In genomic region chr19:28546148-28546685, GRCh38 we compare ENCODE assay signal across 1 cellular context.
TF ChIP-seq lines count a peak whose summit lies in the region.

No MANE protein-coding gene starts in this region.

TF ChIP-seq in K562, 482 proteins besides CTCF, POLR2A, EP300 and RAD21 (continued from another document and continues in another):
- TF ChIP-seq DEAF1 (CRISPR knock-in tag; IDR thresholded peaks at IDR 0.05) (no peak), ZNF280A (IDR thresholded peaks at IDR 0.05; ENCODE audit: low read depth, partially characterized antibody) (no peak), ETS1 (conservative IDR thresholded peaks at IDR 0.05; ENCODE audit: control insufficient read depth, low read depth, low read length) (no peak; the same call in 1 of the 2 replicates), CTBP1 (IDR thresholded peaks at IDR 0.05; ENCODE audit: borderline replicate concordance) (peak; percentile 62; the same call in 1 of the 2 replicates), CHD7 (IDR thresholded peaks at IDR 0.05; ENCODE audit: low read depth, low read length) (no peak), BRD9 (IDR thresholded peaks at IDR 0.05; ENCODE audit: low read depth, partially characterized antibody) (peak; percentile 17), ZNF717 (CRISPR knock-in tag; IDR thresholded peaks at IDR 0.05) (no peak), NCOA2 (IDR thresholded peaks at IDR 0.05; ENCODE audit: partially characterized antibody in 2 of 2) (no peak), ATF4 (CRISPR knock-in tag; IDR thresholded peaks at IDR 0.05) (no peak), ZNF445 (CRISPR knock-in tag; IDR thresholded peaks at IDR 0.05; ENCODE audit: low read depth) (no peak), MIER1 (IDR thresholded peaks at IDR 0.05; ENCODE audit: low read depth) (no peak), SMAD4 (CRISPR knock-in tag; conservative IDR thresholded peaks at IDR 0.05) (0 out of 2 replicates have a peak, but pooled peaks have one; percentile 52), SAP30 (IDR thresholded peaks at IDR 0.05; ENCODE audit: borderline replicate concordance, insufficient read depth, low read depth, low read length, poor library complexity, severe bottlenecking) (no peak), PCBP2 (IDR thresholded peaks at IDR 0.05; ENCODE audit: low read depth, low read length, poor library complexity, severe bottlenecking) (no peak), ZNF584 (CRISPR knock-in tag; IDR thresholded peaks at IDR 0.05; ENCODE audit: low read depth) (no peak), MBD1 (CRISPR knock-in tag; IDR thresholded peaks at IDR 0.05) (no peak), ERF (CRISPR knock-in tag; IDR thresholded peaks at IDR 0.05) (0 out of 2 replicates have a peak, but pooled peaks have one; percentile 33), SAFB (IDR thresholded peaks at IDR 0.05; ENCODE audit: borderline replicate concordance, low read depth, low read length) (no peak), ZBTB12 (CRISPR knock-in tag; IDR thresholded peaks at IDR 0.05) (no peak), COPS2 (conservative IDR thresholded peaks at IDR 0.05) (no peak), TEAD2 (tag; IDR thresholded peaks at IDR 0.05) (no peak), PHB (CRISPR knock-in tag; IDR thresholded peaks at IDR 0.05) (no peak), ZNF175 (CRISPR knock-in tag; IDR thresholded peaks at IDR 0.05; ENCODE audit: low read depth) (no peak), ZNF316 (IDR thresholded peaks at IDR 0.05) (no peak), MTA3 (IDR thresholded peaks at IDR 0.05; ENCODE audit: borderline replicate concordance) (0 out of 2 replicates have a peak, but pooled peaks have one; percentile 59), HDAC3 (IDR thresholded peaks at IDR 0.05; ENCODE audit: borderline replicate concordance, partially characterized antibody) (peak; percentile 79), ATF7 (IDR thresholded peaks at IDR 0.05) (no peak), HDGF (IDR thresholded peaks at IDR 0.05) (no peak), RBM14 (IDR thresholded peaks at IDR 0.05; ENCODE audit: borderline replicate concordance, insufficient read depth, low read depth, low read length) (no peak), EWSR1 (IDR thresholded peaks at IDR 0.05; ENCODE audit: borderline replicate concordance, low read depth, partially characterized antibody) (no peak), ZBTB26 (CRISPR knock-in tag; IDR thresholded peaks at IDR 0.05) (no peak), ZFX (CRISPR knock-in tag; IDR thresholded peaks at IDR 0.05) (peak; percentile 52), CBX3 (IDR thresholded peaks at IDR 0.05; ENCODE audit: borderline replicate concordance in 1 of 2, low read length in 2 of 2) (no peak), THAP12 (CRISPR knock-in tag; IDR thresholded peaks at IDR 0.05) (no peak), NR2C2 (CRISPR knock-in tag; IDR thresholded peaks at IDR 0.05) (no peak), NR2C2 (tag; IDR thresholded peaks at IDR 0.05) (peak; percentile 81), HMG20B (CRISPR knock-in tag; IDR thresholded peaks at IDR 0.05) (no peak)
